ENCODE assay signal across 8 cellular contexts in genomic region chr11:63767415-63768231, GRCh38. TPM values are rescaled to one million over a fixed set of nuclear protein-coding genes. Genes with fewer than 3 reads are reported as not detected.
DNase-seq lines count a peak whose midpoint lies in the region; ATAC-seq, FAIRE-seq and TF ChIP-seq lines count a peak whose summit lies in the region.

No MANE protein-coding gene starts in this region.

- H3K4me3 ChIP-seq in A673 (ENCODE audit: low read depth, low read length, poor library complexity, severe bottlenecking): peak overlapping the region; percentile 63
- peak overlapping the region; percentile 62 to 87 (median 77) for H3K4me3 ChIP-seq in skin epidermis

- peak; percentile 88 for DNase-seq in A673 (ENCODE audit: low spot score)
- peak; percentile 25 for DNase-seq in NCI-H1694 treated with DMSO at 0.1 percent for 48 hours (lab: John Stamatoyannopoulos, UW)
- DNase-seq in islet precursor cell: peak; percentile 94

- H3K27ac ChIP-seq in A673 (ENCODE audit: low read depth, low read length, poor library complexity, severe bottlenecking) (peak overlapping the region; percentile 74), cingulate gyrus (ENCODE audit: low read depth, low read length) (peak overlapping the region; percentile 69), skin epidermis (peak overlapping the region in 20 of 21 experiments; percentile 6 to 89 (median 77))

- H3K27me3 ChIP-seq in A673 (replicated peaks; ENCODE audit: insufficient read depth, low read depth, low read length, poor library complexity): no peaks in the 10 kb centered on the region

- no peak for TF ChIP-seq CTCF in A673 (conservative IDR thresholded peaks at IDR 0.05; ENCODE audit: low read depth, low read length)

- POLR2A ChIA-PET in A673 (lab: Charles Lee; ENCODE audit: low non-redundant PET): interaction anchor here (0.6 kb wide), 1 partner anchor 124 kb away, joined by 14 read pairs; no protein-coding TSS in a partner anchor

- TF ChIP-seq POLR2A in GM18505 (IDR thresholded peaks at IDR 0.05; ENCODE audit: borderline replicate concordance, extremely low read depth, insufficient read depth, insufficient read length): peak; percentile 11

- CTCF ChIA-PET in A673 (lab: Charles Lee): interaction anchor here (0.5 to 2.7 kb wide), 4 partner anchors 39 to 178 kb away, joined by 3 to 15 read pairs (median 4); no protein-coding TSS in a partner anchor

- peaks cover 7% of the 10 kb centered on the region for H3K36me3 ChIP-seq in A673 (ENCODE audit: insufficient read depth, low read length, poor library complexity, severe bottlenecking)

- no peak for ATAC-seq in GM18505 (IDR thresholded peaks at IDR 0.05; ENCODE audit: unreplicated experiment)
- no peak for ATAC-seq in HG03520 (IDR thresholded peaks at IDR 0.05; ENCODE audit: unreplicated experiment)

- H3K9me3 ChIP-seq in A673 (ENCODE audit: low read depth, low read length, poor library complexity, severe bottlenecking): no peaks in the 10 kb centered on the region

- TSS peak; percentile 65 for BruUV-seq in A673 (replicated peaks; lab: Mats Ljungman, UMichigan)

- intact Hi-C loops in A673 (cut with micrococcal nuclease; ENCODE audit: unreplicated experiment): loop anchor here (2.0 to 10.0 kb wide), 4 partner anchors 60 to 217 kb away; partner anchors contain the start of gene OTUB1

- FAIRE-seq in TTC549 (lab: Jason Lieb, UNC): peak; percentile 46

- H3K4me1 ChIP-seq in A673 (ENCODE audit: insufficient read depth, low read length, poor library complexity, severe bottlenecking): peaks cover 67% of the 10 kb centered on the region

RNA-seq across cellular contexts. Expression of gene ZFTA, which starts 1.0 kb away (rescaled TPM):
- 32.4 and 36.1 TPM in 2 replicates for total RNA-seq in A673 (2021)

RNA-seq across cellular contexts. Expression of gene SPINDOC, which starts 45.6 kb away (rescaled TPM):
- 91.1 and 94.5 TPM in 2 replicates for total RNA-seq in A673 (2021)

Comparison
In these comparisons a context has a peak if more than half of its experiments do, and no peak if none do; other contexts are left out.
1. DNase-seq: peak in every context shown above with its lines; median percentile 94 in islet precursor cell; 88 in A673; 25 in NCI-H1694 treated with DMSO at 0.1 percent for 48 hours.